In the genomic region with DNA sequence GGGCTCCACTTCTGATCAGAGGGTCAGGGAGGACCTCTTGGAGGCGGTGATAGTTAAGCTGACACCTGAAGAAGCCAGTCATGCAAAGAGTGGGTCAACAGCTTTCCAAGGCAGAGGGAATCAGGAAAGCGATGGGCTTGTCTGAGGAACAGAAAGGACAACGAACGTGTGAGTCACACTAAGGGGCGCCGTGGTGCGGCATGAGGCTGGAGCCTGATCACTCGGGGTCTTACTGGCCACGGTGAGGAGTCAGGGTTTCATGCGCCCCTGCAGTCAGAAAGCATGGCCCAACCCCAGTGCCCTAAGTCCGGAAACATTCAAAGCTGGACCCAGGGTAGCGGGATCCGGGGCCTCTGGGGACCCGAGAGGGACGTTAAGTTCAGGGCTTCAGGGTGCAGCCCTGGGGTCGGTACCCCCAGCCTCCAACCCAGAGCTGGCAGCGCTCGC, we compare ENCODE assay signal across 8 cellular contexts. TPM values are rescaled to one million over a fixed set of nuclear protein-coding genes. Genes with fewer than 3 reads are reported as not detected.
A peak's percentile ranks its signal among the peaks of the same experiment; 100 is the strongest.
DNase-seq lines count a peak whose midpoint lies in the region; ATAC-seq, FAIRE-seq and TF ChIP-seq lines count a peak whose summit lies in the region.

No MANE protein-coding gene starts in this region.

- BruUV-seq in IMR-90 (replicated peaks; lab: Mats Ljungman, UMichigan): no TSS peak

- peaks cover 34% of the 10 kb centered on the region for H3K27me3 Mint-ChIP-seq in memory B cell

- H4K20me1 ChIP-seq in IMR-90 (ENCODE audit: insufficient read depth, low read length): no peaks in the 10 kb centered on the region; the same call in 1 of the 2 replicates

- peak overlapping the region; percentile 87 for H2AFZ ChIP-seq in IMR-90 (replicated peaks; ENCODE audit: low read length, poor library complexity)

- H3K9me3 ChIP-seq in IMR-90 (ENCODE audit: control insufficient read depth, insufficient read depth, low read length) (no peaks in the 10 kb centered on the region), vagina (no peaks in the 10 kb centered on the region)

- H2BK120ac ChIP-seq in IMR-90 (ENCODE audit: low read depth, low read length): no peak overlapping the region

- no peaks in the 10 kb centered on the region for H3K9me3 Mint-ChIP-seq in memory B cell

- no peak for TF ChIP-seq RAD21 in IMR-90 (IDR thresholded peaks at IDR 0.05; ENCODE audit: low read length)

- peaks cover 5% of the 10 kb centered on the region for H3K4me1 Mint-ChIP-seq in memory B cell

- no peak overlapping the region for H3K23ac ChIP-seq in IMR-90 (ENCODE audit: low read depth, low read length)

- in situ Hi-C loops in IMR-90 (cut with MboI; ENCODE audit: low sequenced_read_pairs): no loop called here

- H3K4me1 ChIP-seq in IMR-90 (ENCODE audit: control insufficient read depth, insufficient read depth, low read length) (no peaks in the 10 kb centered on the region), vagina (peaks cover 12% of the 10 kb centered on the region)

- H2BK15ac ChIP-seq in IMR-90 (ENCODE audit: low read depth, low read length): no peak overlapping the region

- ATAC-seq in IMR-90 (ENCODE audit: low read depth): peak; percentile 48
- peak; percentile 16 for ATAC-seq in memory B cell (ENCODE audit: low read depth)

- no peak for TF ChIP-seq POLR2A in IMR-90 (IDR thresholded peaks at IDR 0.05; ENCODE audit: low read depth, low read length)
- TF ChIP-seq POLR2A in vagina (IDR thresholded peaks at IDR 0.05): no peak

- no peak overlapping the region for H2AK5ac ChIP-seq in IMR-90 (ENCODE audit: low read depth, low read length)

- no peaks in the 10 kb centered on the region for H3K79me1 ChIP-seq in IMR-90 (ENCODE audit: low read depth in 1 of 2, low read length in 2 of 2)

- no peak overlapping the region for H3K56ac ChIP-seq in IMR-90 (ENCODE audit: extremely low read depth, insufficient read depth, low read length)

- peak overlapping the region; percentile 1 for H2AK9ac ChIP-seq in IMR-90 (replicated peaks; ENCODE audit: low read depth, low read length, poor library complexity)

- H4K91ac ChIP-seq in IMR-90 (ENCODE audit: insufficient read depth, low read depth, low read length): no peak overlapping the region

- no peak overlapping the region for H2BK20ac ChIP-seq in IMR-90 (ENCODE audit: low read depth, low read length)

- TF ChIP-seq CTCF in IMR-90 (conservative IDR thresholded peaks at IDR 0.05; ENCODE audit: low read depth, low read length) (no peak), bronchial epithelial cell (IDR thresholded peaks at IDR 0.05; ENCODE audit: insufficient read depth, low read length, severe bottlenecking) (no peak), vagina (IDR thresholded peaks at IDR 0.05) (no peak), GM20000 (IDR thresholded peaks at IDR 0.05; ENCODE audit: extremely low read depth, missing control alignments) (no peak)

- peaks cover 2% of the 10 kb centered on the region for H3K36me3 Mint-ChIP-seq in memory B cell

- H3K27ac ChIP-seq in IMR-90 (ENCODE audit: insufficient read depth, low read length): no peak overlapping the region; the same call in 1 of the 2 replicates
- H3K27ac ChIP-seq in vagina: no peak overlapping the region

- H4K5ac ChIP-seq in IMR-90 (ENCODE audit: low read depth, low read length): no peak overlapping the region

- peak overlapping the region; percentile 85 for H3K4me3 Mint-ChIP-seq in memory B cell

- no peaks in the 10 kb centered on the region for H3K36me3 ChIP-seq in IMR-90 (ENCODE audit: control insufficient read depth, insufficient read depth, low read length)
- H3K36me3 ChIP-seq in bronchial epithelial cell (ENCODE audit: control insufficient read depth, insufficient read depth, low read length): no peaks in the 10 kb centered on the region
- H3K36me3 ChIP-seq in vagina: no peaks in the 10 kb centered on the region

- peaks cover 4% of the 10 kb centered on the region; the same call in 1 of the 2 replicates for H3K9me1 ChIP-seq in IMR-90 (ENCODE audit: insufficient read depth, low read length)

- dilution Hi-C loops in IMR-90 (cut with HindIII; ENCODE audit: low sequenced_read_pairs, unreplicated experiment): no loop called here

- WGBS in IMR-90 (ENCODE audit: extremely low coverage in 2 of 2, insufficient read length in 1 of 2), 2 experiments: 0% methylated on average over 10 of the region's 18 CpGs; no CpG with 5 or more reads in 1 of the 2 experiments

- intact Hi-C loops in IMR-90 (cut with micrococcal nuclease) (no loop called here), vagina (cut with DNase I) (no loop called here)

- FAIRE-seq in bronchial epithelial cell (lab: Jason Lieb, UNC): no peak

- no peak overlapping the region for H2BK5ac ChIP-seq in IMR-90 (ENCODE audit: low read depth, low read length, poor library complexity, severe bottlenecking)

- no peak overlapping the region for H3K27ac Mint-ChIP-seq in memory B cell

- POLR2A ChIA-PET in IMR-90 (lab: Charles Lee; ENCODE audit: unreplicated experiment): no interaction called here

- no peak overlapping the region for H4K8ac ChIP-seq in IMR-90 (ENCODE audit: low read depth in 2 of 2, low read length in 2 of 2)

- CTCF ChIA-PET in IMR-90 (lab: Yijun Ruan, JAX): no interaction called here

- DNase-seq in IMR-90 (no peak), bronchial epithelial cell (ENCODE audit: low read depth) (peak; percentile 13), memory B cell (ENCODE audit: low spot score in 2 of 2) (peak in 1 of 2 donors; percentile 19), vagina (ENCODE audit: extremely low spot score in 2 of 2) (no peak), GF-D8 (lab: John Stamatoyannopoulos, UW) (no peak), GM20000 (ENCODE audit: low spot score) (no peak)
- no peak for DNase-seq in stimulated activated CD4-positive, alpha-beta T cell treated with anti-CD3 and anti-CD28 coated beads, Interleukin-4, amount 100 ng/mL, for 1 hour

- no peak overlapping the region for H3K14ac ChIP-seq in IMR-90 (replicated peaks; ENCODE audit: low read depth, low read length)

- H3K27me3 ChIP-seq in IMR-90 (ENCODE audit: control insufficient read depth, insufficient read depth, low read length): peaks cover 7% of the 10 kb centered on the region; the same call in 1 of the 2 replicates
- H3K27me3 ChIP-seq in bronchial epithelial cell (ENCODE audit: control insufficient read depth, insufficient read depth, low read length): peaks cover 8% of the 10 kb centered on the region
- no peaks in the 10 kb centered on the region for H3K27me3 ChIP-seq in vagina

- H3K9ac ChIP-seq in IMR-90 (ENCODE audit: low read depth, low read length): peak overlapping the region; percentile 41

- H3K18ac ChIP-seq in IMR-90 (ENCODE audit: low read depth, low read length): no peak overlapping the region

- peak overlapping the region; percentile 80 for H3K4me3 ChIP-seq in GM08714 (ENCODE audit: low read length)
- H3K4me3 ChIP-seq in IMR-90 (ENCODE audit: insufficient read depth, low read depth, low read length): peak overlapping the region; percentile 62
- peak overlapping the region; percentile 52 for H3K4me3 ChIP-seq in bronchial epithelial cell (ENCODE audit: low read depth, low read length)
- peak overlapping the region; percentile 33 to 35 for H3K4me3 ChIP-seq in vagina

- no peak overlapping the region; the same call in 1 of the 2 replicates for H3K4ac ChIP-seq in IMR-90 (ENCODE audit: low read depth, low read length)

- peak overlapping the region; percentile 78 for H3K4me2 ChIP-seq in IMR-90 (ENCODE audit: low read depth, low read length)

TF ChIP-seq in IMR-90, 13 proteins besides CTCF, POLR2A, EP300 and RAD21:
- no peak for TF ChIP-seq CHD1 (IDR thresholded peaks at IDR 0.05; ENCODE audit: low read depth, low read length)
- TF ChIP-seq SMC3 (IDR thresholded peaks at IDR 0.05; ENCODE audit: low read depth, low read length): no peak
- TF ChIP-seq BHLHE40 (IDR thresholded peaks at IDR 0.05; ENCODE audit: low read depth, low read length): no peak
- no peak for TF ChIP-seq RFX5 (IDR thresholded peaks at IDR 0.05; ENCODE audit: low read depth, low read length)
- TF ChIP-seq RCOR1 (IDR thresholded peaks at IDR 0.05; ENCODE audit: insufficient replicate concordance, low read length): no peak
- TF ChIP-seq, protein P1, sequence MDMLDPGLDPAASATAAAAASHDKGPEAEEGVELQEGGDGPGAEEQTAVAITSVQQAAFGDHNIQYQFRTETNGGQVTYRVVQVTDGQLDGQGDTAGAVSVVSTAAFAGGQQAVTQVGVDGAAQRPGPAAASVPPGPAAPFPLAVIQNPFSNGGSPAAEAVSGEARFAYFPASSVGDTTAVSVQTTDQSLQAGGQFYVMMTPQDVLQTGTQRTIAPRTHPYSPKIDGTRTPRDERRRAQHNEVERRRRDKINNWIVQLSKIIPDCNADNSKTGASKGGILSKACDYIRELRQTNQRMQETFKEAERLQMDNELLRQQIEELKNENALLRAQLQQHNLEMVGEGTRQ (IDR thresholded peaks at IDR 0.05; ENCODE audit: low read depth, low read length): no peak
- TF ChIP-seq NFE2L2 (IDR thresholded peaks at IDR 0.05; ENCODE audit: low read depth, low read length): no peak
- TF ChIP-seq CEBPB (IDR thresholded peaks at IDR 0.05; ENCODE audit: low read depth, low read length): no peak
- TF ChIP-seq, protein P2, sequence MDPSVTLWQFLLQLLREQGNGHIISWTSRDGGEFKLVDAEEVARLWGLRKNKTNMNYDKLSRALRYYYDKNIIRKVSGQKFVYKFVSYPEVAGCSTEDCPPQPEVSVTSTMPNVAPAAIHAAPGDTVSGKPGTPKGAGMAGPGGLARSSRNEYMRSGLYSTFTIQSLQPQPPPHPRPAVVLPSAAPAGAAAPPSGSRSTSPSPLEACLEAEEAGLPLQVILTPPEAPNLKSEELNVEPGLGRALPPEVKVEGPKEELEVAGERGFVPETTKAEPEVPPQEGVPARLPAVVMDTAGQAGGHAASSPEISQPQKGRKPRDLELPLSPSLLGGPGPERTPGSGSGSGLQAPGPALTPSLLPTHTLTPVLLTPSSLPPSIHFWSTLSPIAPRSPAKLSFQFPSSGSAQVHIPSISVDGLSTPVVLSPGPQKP (IDR thresholded peaks at IDR 0.05; ENCODE audit: borderline replicate concordance, low read depth, low read length): no peak
- no peak for TF ChIP-seq MAZ (IDR thresholded peaks at IDR 0.05; ENCODE audit: borderline replicate concordance, low read depth, low read length)
- TF ChIP-seq MXI1 (IDR thresholded peaks at IDR 0.05; ENCODE audit: borderline replicate concordance, low read depth, low read length): no peak
- TF ChIP-seq FOS (IDR thresholded peaks at IDR 0.05; ENCODE audit: low read depth, low read length): no peak
- no peak for TF ChIP-seq MAFK (IDR thresholded peaks at IDR 0.05; ENCODE audit: low read depth, low read length)

RNA-seq across cellular contexts. Expression of gene SLC32A1, which starts 50.5 kb away (rescaled TPM):
- not detected in 2 replicates for total RNA-seq in IMR-90 (2012; rRNA removed)
- not detected in 2 replicates for polyA plus RNA-seq in IMR-90 (2012; rRNA removed)
- polyA plus RNA-seq in IMR-90 (2012; cell fraction: cytosol; rRNA removed): not detected in 2 replicates
- not detected in 2 replicates for polyA plus RNA-seq in IMR-90 (2012; cell fraction: nucleus; rRNA removed; ENCODE audit: low replicate concordance)
- under 0.01 TPM in 1 of 2 replicates, not detected in the other for total RNA-seq in bronchial epithelial cell
- not detected for total RNA-seq in vagina
